In genomic region chr5:126577415-126577814, GRCh38 we compare ENCODE assay signal across 20 cellular contexts. TPM values are rescaled to one million over a fixed set of nuclear protein-coding genes. Genes with fewer than 3 reads are reported as not detected.
DNase-seq lines count a peak whose midpoint lies in the region; ATAC-seq, FAIRE-seq and TF ChIP-seq lines count a peak whose summit lies in the region.
"Had no signal": no experiment of that assay in that cellular context is flagged by ENCODE, and none has a peak within 500 bp of the region (broad histone marks: within the 10 kb centered on the region; RNA-seq: fewer than 3 reads in every experiment).

No MANE protein-coding gene starts in this region.

- H3K4me2 ChIP-seq in HepG2 (ENCODE audit: low read depth, low read length): no peak overlapping the region
- H3K4me2 ChIP-seq: GM23338 had no signal

- H3K4me1 ChIP-seq in right lobe of liver: peaks cover 0 to 12% (median 4%) of the 10 kb centered on the region in 4 donors
- H3K4me1 ChIP-seq in HepG2 (ENCODE audit: insufficient read depth, low read length): no peaks in the 10 kb centered on the region
- no peaks in the 10 kb centered on the region for H3K4me1 ChIP-seq in kidney (ENCODE audit: control insufficient read depth in 1 of 2, insufficient read depth in 1 of 2, low read depth in 1 of 2, low read length in 2 of 2)

- H3K27ac ChIP-seq in right lobe of liver: no peak overlapping the region
- H3K27ac ChIP-seq in HepG2 (ENCODE audit: extremely low read length, insufficient read depth, low read length): no peak overlapping the region
- no peak overlapping the region for H3K27ac ChIP-seq in kidney (ENCODE audit: low read depth in 2 of 2, low read length in 2 of 2)

- no peaks in the 10 kb centered on the region for H4K20me1 ChIP-seq in HepG2 (ENCODE audit: insufficient read depth, low read length)

- H3K9ac ChIP-seq in HepG2 (ENCODE audit: insufficient read depth, low read depth, low read length): no peak overlapping the region
- H3K9ac ChIP-seq in kidney (ENCODE audit: low read length in 2 of 2): no peak overlapping the region

- in situ Hi-C loops in HepG2 (cut with HindIII; ENCODE audit: extremely low pct_ligation_motif_present, low pct_unique_long_range_greater_than_20kb): no loop called here

- WGBS in right lobe of liver (ENCODE audit: insufficient coverage, low coverage, low lambda C conversion rate, missing lambda C conversion rate): 69% methylated on average over 3 of the region's 5 CpGs
- 93% methylated on average over 5 of the region's 5 CpGs for WGBS in HepG2 (ENCODE audit: low lambda C conversion rate)

- no peak overlapping the region for H2AFZ ChIP-seq in HepG2 (ENCODE audit: low read length)
- H2AFZ ChIP-seq: GM23338 had no signal

- H3K4me3 ChIP-seq in right lobe of liver: no peak overlapping the region
- no peak overlapping the region for H3K4me3 ChIP-seq in HepG2 (replicated peaks in 1 of 3; ENCODE audit: insufficient read depth in 1 of 3, low read depth in 2 of 3, low read length in 3 of 3)
- no peak overlapping the region for H3K4me3 ChIP-seq in epithelial cell of esophagus (ENCODE audit: low read length)
- no peak overlapping the region for H3K4me3 ChIP-seq in kidney (ENCODE audit: low read length in 2 of 2)
- H3K4me3 ChIP-seq: GM23338 had no signal

- H3K27me3 ChIP-seq in right lobe of liver (no peaks in the 10 kb centered on the region), HepG2 (ENCODE audit: control insufficient read depth in 1 of 2, insufficient read depth in 2 of 2, low read length in 2 of 2) (no peaks in the 10 kb centered on the region)

- no peak for TF ChIP-seq POLR2A in right lobe of liver (IDR thresholded peaks at IDR 0.05)
- no peak for TF ChIP-seq POLR2A in HepG2 (IDR thresholded peaks at IDR 0.05; ENCODE audit: insufficient read depth in 1 of 2, low read depth in 2 of 2, low read length in 2 of 2)

- CTCF ChIA-PET in HepG2 (lab: Yijun Ruan, JAX; ENCODE audit: low intra/inter-chr PET ratio, low total read pairs) (no interaction called here), HEK293T (lab: Yijun Ruan, JAX) (no interaction called here)

- no peaks in the 10 kb centered on the region for H3K79me2 ChIP-seq in HepG2 (ENCODE audit: insufficient read depth, low read length)

- POLR2A ChIA-PET in HepG2 (lab: Yijun Ruan, JAX): no interaction called here
- POLR2A ChIA-PET in HEK293T (lab: Yijun Ruan, JAX): no interaction called here

- H3K9me3 ChIP-seq in right lobe of liver (no peaks in the 10 kb centered on the region), HepG2 (ENCODE audit: low read length) (no peaks in the 10 kb centered on the region), kidney (ENCODE audit: control insufficient read depth in 1 of 2, low read length in 2 of 2) (no peaks in the 10 kb centered on the region)

- no peak for TF ChIP-seq RAD21 in HepG2 (CRISPR knock-in tag; IDR thresholded peaks at IDR 0.05)

- TF ChIP-seq EP300 in HepG2 (IDR thresholded peaks at IDR 0.05; ENCODE audit: low read depth in 2 of 2, low read length in 2 of 2): no peak
- no peak for TF ChIP-seq EP300 in HepG2 (CRISPR knock-in tag; IDR thresholded peaks at IDR 0.05; ENCODE audit: borderline replicate concordance)

- BruUV-seq in HepG2 (replicated peaks; lab: Mats Ljungman, UMichigan): no TSS peak

- ATAC-seq in right lobe of liver (peak; percentile 55 to 86 (median 56)), HepG2 (no peak), left lobe of liver (peak; percentile 54)
- ATAC-seq: GM23338, HCT116 had no signal

- H3K36me3 ChIP-seq in right lobe of liver (peaks cover 0 to 59% (median 9%) of the 10 kb centered on the region in 4 donors), HepG2 (replicated peaks in 1 of 2; ENCODE audit: control insufficient read depth in 1 of 2, insufficient read depth in 2 of 2, low read length in 2 of 2) (peaks cover 8 to 52% of the 10 kb centered on the region in 2 experiments), kidney (ENCODE audit: control insufficient read depth in 1 of 2, insufficient read depth in 2 of 2, low read length in 2 of 2) (peaks cover 13 to 25% of the 10 kb centered on the region in 2 donors)

- TF ChIP-seq CTCF in right lobe of liver (IDR thresholded peaks at IDR 0.05): no peak
- no peak for TF ChIP-seq CTCF in HepG2 (CRISPR knock-in tag; IDR thresholded peaks at IDR 0.05)
- no peak for TF ChIP-seq CTCF in epithelial cell of esophagus (IDR thresholded peaks at IDR 0.05; ENCODE audit: insufficient read depth, low read depth, low read length, missing control alignments)
- no peak for TF ChIP-seq CTCF in kidney (IDR thresholded peaks at IDR 0.05; ENCODE audit: borderline replicate concordance, extremely low read depth, insufficient read depth)

- FAIRE-seq in HepG2 (lab: Jason Lieb, UNC): no peak
- FAIRE-seq in kidney (lab: Jason Lieb, UNC): no peak
- FAIRE-seq: GM12891, GM18507 had no signal

- intact Hi-C loops in right lobe of liver (cut with DNase I) (no loop called here), HepG2 (cut with micrococcal nuclease; ENCODE audit: unreplicated experiment) (no loop called here), kidney (cut with DNase I) (no loop called here)

- DNase-seq in right lobe of liver (no peak), HepG2 (ENCODE audit: low spot score) (no peak), epithelial cell of esophagus (ENCODE audit: low read depth) (peak; percentile 51), left lobe of liver (ENCODE audit: low spot score) (peak; percentile 40), NCI-H82 (lab: John Stamatoyannopoulos, UW) (no peak), HEK293T (ENCODE audit: extremely low spot score) (no peak), kidney (no peak)
- DNase-seq: C1 segment of cervical spinal cord; Calu3; CD4-positive, alpha-beta memory T cell; COR-L47; DMS53; DMS79 treated with DMSO at 0.1 percent for 48 hours; GF-D8; H9; HFFc6 had no signal

TF ChIP-seq in HepG2, 621 proteins besides CTCF, POLR2A, EP300 and RAD21 (continues in another document):
- no peak for TF ChIP-seq SOX6 (IDR thresholded peaks at IDR 0.05)
- TF ChIP-seq SOX6 (CRISPR knock-in tag; IDR thresholded peaks at IDR 0.05): no peak
- TF ChIP-seq NCOR1 (IDR thresholded peaks at IDR 0.05; ENCODE audit: borderline replicate concordance, low read length): no peak

TF ChIP-seq in HEK293T, 16 proteins besides CTCF, POLR2A, EP300 and RAD21 (continues in another document):
- no peak for TF ChIP-seq LEF1 (IDR thresholded peaks at IDR 0.05; ENCODE audit: borderline replicate concordance)

RNA-seq across cellular contexts. Expression of gene ALDH7A1, which starts 17.6 kb away (rescaled TPM):
- 100 to 1,000 TPM in 2 of 6 experiments, 10 to 100 TPM in 4; 23.0 to 142 (median 96.7) TPM for total RNA-seq in right lobe of liver
- 69.0 and 132 TPM in 2 replicates for total RNA-seq in HepG2 (2016; rRNA removed; fragmentation: Illumina TruSeq; extraction: Trizol)
- total RNA-seq in HepG2 (2016; cell fraction: cytosol; rRNA removed; fragmentation: Illumina TruSeq; extraction: Trizol; ENCODE audit: low read depth): 25.5 and 27.2 TPM in 2 replicates
- total RNA-seq in HepG2 (2016; cell fraction: insoluble cytoplasmic fraction; rRNA removed; fragmentation: Illumina TruSeq; extraction: Trizol): 68.9 and 140 TPM in 2 replicates
- 30.4 and 36.0 TPM in 2 replicates for total RNA-seq in HepG2 (2016; cell fraction: membrane; rRNA removed; fragmentation: Illumina TruSeq; extraction: Trizol)
- total RNA-seq in HepG2 (2016; cell fraction: nucleus; rRNA removed; fragmentation: Illumina TruSeq; extraction: Trizol): 88.1 and 94.1 TPM in 2 replicates
- 64.5 and 100 TPM in 2 replicates for polyA plus RNA-seq in HepG2 (2011; rRNA removed)
- polyA plus RNA-seq in HepG2 (2011; cell fraction: cytosol; rRNA removed): 60.2 and 62.6 TPM in 2 replicates
- 25.1 and 27.1 TPM in 2 replicates for polyA plus RNA-seq in HepG2 (2011; cell fraction: nucleus; rRNA removed)
- 63.1 and 161 TPM in 2 replicates for polyA plus RNA-seq in HepG2 (2012)
- 22.7 and 28.6 TPM in 2 replicates for polyA plus RNA-seq in HepG2 (2016; cell fraction: cytosol; fragmentation: Illumina TruSeq; extraction: Trizol; ENCODE audit: low read depth)
- polyA plus RNA-seq in HepG2 (2016; cell fraction: insoluble cytoplasmic fraction; fragmentation: Illumina TruSeq; extraction: Trizol; ENCODE audit: low read depth): 290 TPM in 2 replicates
- 35.9 and 40.2 TPM in 2 replicates for polyA plus RNA-seq in HepG2 (2016; cell fraction: membrane; fragmentation: Illumina TruSeq; extraction: Trizol; ENCODE audit: low read depth)
- polyA plus RNA-seq in HepG2 (2016; cell fraction: nucleus; fragmentation: Illumina TruSeq; extraction: Trizol; ENCODE audit: insufficient read depth, low read depth): 144 and 152 TPM in 2 replicates
- 96.9 and 101 TPM in 2 replicates for polyA minus RNA-seq in HepG2 (2011; rRNA and poly(A)+ RNA removed; ENCODE audit: low replicate concordance)
- polyA minus RNA-seq in HepG2 (2011; cell fraction: cytosol; rRNA and poly(A)+ RNA removed): 31.7 and 41.1 TPM in 2 replicates
- polyA minus RNA-seq in HepG2 (2011; cell fraction: nucleus; rRNA and poly(A)+ RNA removed): 61.4 and 63.3 TPM in 2 replicates
- 128 TPM for total RNA-seq in left lobe of liver
- total RNA-seq in kidney: 51.8 TPM
- polyA plus RNA-seq in kidney (ENCODE audit: insufficient read depth, low read depth, low replicate concordance): 184 TPM

RNA-seq across cellular contexts. Expression of gene PHAX, which starts 23.3 kb away (rescaled TPM):
- total RNA-seq in right lobe of liver (10 to 100 TPM; 11.0 to 24.6 (median 19.4) TPM), HepG2 (2016; rRNA removed; fragmentation: Illumina TruSeq; extraction: Trizol) (59.7 and 95.0 TPM in 2 replicates), left lobe of liver (13.6 TPM), kidney (33.3 TPM)
- total RNA-seq in HepG2 (2016; cell fraction: cytosol; rRNA removed; fragmentation: Illumina TruSeq; extraction: Trizol; ENCODE audit: low read depth): 21.2 and 23.9 TPM in 2 replicates
- 60.0 and 92.4 TPM in 2 replicates for total RNA-seq in HepG2 (2016; cell fraction: insoluble cytoplasmic fraction; rRNA removed; fragmentation: Illumina TruSeq; extraction: Trizol)
- 13.8 and 20.4 TPM in 2 replicates for total RNA-seq in HepG2 (2016; cell fraction: membrane; rRNA removed; fragmentation: Illumina TruSeq; extraction: Trizol)
- 28.1 and 28.5 TPM in 2 replicates for total RNA-seq in HepG2 (2016; cell fraction: nucleus; rRNA removed; fragmentation: Illumina TruSeq; extraction: Trizol)
- polyA plus RNA-seq in HepG2 (2011; rRNA removed) (14.5 and 20.0 TPM in 2 replicates), kidney (ENCODE audit: insufficient read depth, low read depth, low replicate concordance) (23.7 TPM)
- 23.7 and 29.5 TPM in 2 replicates for polyA plus RNA-seq in HepG2 (2011; cell fraction: cytosol; rRNA removed)
- 8.2 and 8.9 TPM in 2 replicates for polyA plus RNA-seq in HepG2 (2011; cell fraction: nucleus; rRNA removed)
- 25.3 and 30.2 TPM in 2 replicates for polyA plus RNA-seq in HepG2 (2012)
- 5.2 and 7.4 TPM in 2 replicates for polyA plus RNA-seq in HepG2 (2016; cell fraction: cytosol; fragmentation: Illumina TruSeq; extraction: Trizol; ENCODE audit: low read depth)
- 79.7 and 90.7 TPM in 2 replicates for polyA plus RNA-seq in HepG2 (2016; cell fraction: insoluble cytoplasmic fraction; fragmentation: Illumina TruSeq; extraction: Trizol; ENCODE audit: low read depth)
- 9.3 and 9.5 TPM in 2 replicates for polyA plus RNA-seq in HepG2 (2016; cell fraction: membrane; fragmentation: Illumina TruSeq; extraction: Trizol; ENCODE audit: low read depth)
- 25.9 and 30.7 TPM in 2 replicates for polyA plus RNA-seq in HepG2 (2016; cell fraction: nucleus; fragmentation: Illumina TruSeq; extraction: Trizol; ENCODE audit: insufficient read depth, low read depth)
- 13.5 and 35.0 TPM in 2 replicates for polyA minus RNA-seq in HepG2 (2011; rRNA and poly(A)+ RNA removed; ENCODE audit: low replicate concordance)
- 14.5 and 19.1 TPM in 2 replicates for polyA minus RNA-seq in HepG2 (2011; cell fraction: cytosol; rRNA and poly(A)+ RNA removed)
- 21.5 and 28.7 TPM in 2 replicates for polyA minus RNA-seq in HepG2 (2011; cell fraction: nucleus; rRNA and poly(A)+ RNA removed)

Comparison
In these comparisons a context has a peak if more than half of its experiments do, and no peak if none do; other contexts are left out.
1. DNase-seq: peak in epithelial cell of esophagus (single experiment) and left lobe of liver (single experiment); none in right lobe of liver (0 of 3), HepG2 (single experiment), NCI-H82 (single experiment), HEK293T (single experiment) and kidney (single experiment).